11 cellular contexts compared by ENCODE assay signal in genomic region chr4:112206431-112206830, GRCh38.
"Had no signal": no experiment of that assay in that cellular context is flagged by ENCODE, and none has a peak within 500 bp of the region (broad histone marks: within the 10 kb centered on the region; RNA-seq: fewer than 3 reads in every experiment).

No MANE protein-coding gene starts in this region.

- ATAC-seq: activated CD4-positive, alpha-beta T cell treated with anti-CD3 and anti-CD28 coated beads for 36 hours; WTC11 had no signal

- DNase-seq: activated CD4-positive, alpha-beta T cell treated with anti-CD3 and anti-CD28 coated beads for 36 hours; activated CD4-positive, alpha-beta T cell treated with anti-CD3 and anti-CD28 coated beads, Interleukin-2, amount 50 U/mL, for 48 hours; activated gamma-delta T cell treated with Interleukin-2 at 50 U/mL for 16 hours; amniotic stem cell; dermis blood vessel endothelial cell; occipital lobe; stimulated activated CD4-positive, alpha-beta T cell treated with anti-CD3 and anti-CD28 coated beads, Interleukin-12 subunit alpha, Interleukin-12 subunit beta, amount 100 ng/mL, for 4 hours; stimulated activated CD4-positive, alpha-beta T cell treated with anti-CD3 and anti-CD28 coated beads, Interleukin-1b, Interleukin-23, amount 100 ng/mL, for 48 hours; stimulated activated CD8-positive, alpha-beta memory T cell treated with anti-CD3 and anti-CD28 coated beads, Interleukin-4, amount 100 ng/mL, for 48 hours; stimulated activated naive CD4-positive, alpha-beta T cell had no signal
